9 cellular contexts compared by ENCODE assay signal in genomic region chr2:130370490-130370889, GRCh38. TPM values are rescaled to one million over a fixed set of nuclear protein-coding genes. Genes with fewer than 3 reads are reported as not detected.
DNase-seq lines count a peak whose midpoint lies in the region; TF ChIP-seq lines count a peak whose summit lies in the region.
"Had no signal": no experiment of that assay in that cellular context is flagged by ENCODE, and none has a peak within 500 bp of the region (broad histone marks: within the 10 kb centered on the region; RNA-seq: fewer than 3 reads in every experiment).

No MANE protein-coding gene starts in this region.

- peaks cover 4% of the 10 kb centered on the region for H3K4me1 ChIP-seq in endodermal cell (ENCODE audit: control insufficient read depth, insufficient read depth, low read length)
- H3K4me1 ChIP-seq in thymus (ENCODE audit: control insufficient read depth, insufficient read depth, low read length), result peaks cover 14% of the 10 kb centered on the region
- H3K4me1 ChIP-seq in tibial nerve, result peaks cover 0 to 53% (median 7%) of the 10 kb centered on the region in 4 donors

- no peaks in the 10 kb centered on the region for H3K9me3 Mint-ChIP-seq in activated naive CD4-positive, alpha-beta T cell treated with anti-CD3 and anti-CD28 coated beads for 36 hours
- H3K9me3 Mint-ChIP-seq in activated CD4-positive, alpha-beta T cell treated with anti-CD3 and anti-CD28 coated beads, Interleukin-2, amount 10 ng/mL, durations not matched to agents 24 days and 14 days, result no peaks in the 10 kb centered on the region
- no peaks in the 10 kb centered on the region for H3K9me3 Mint-ChIP-seq in endodermal cell

- H3K36me3 ChIP-seq in endodermal cell (ENCODE audit: control insufficient read depth, insufficient read depth, low read length) (no peaks in the 10 kb centered on the region), thymus (ENCODE audit: control insufficient read depth, insufficient read depth) (no peaks in the 10 kb centered on the region), tibial nerve (peaks cover 0 to 18% (median 0%) of the 10 kb centered on the region in 3 donors)

- H3K27me3 Mint-ChIP-seq in activated naive CD4-positive, alpha-beta T cell treated with anti-CD3 and anti-CD28 coated beads for 36 hours (ENCODE audit: low read depth), result no peaks in the 10 kb centered on the region
- H3K27me3 Mint-ChIP-seq in activated CD4-positive, alpha-beta T cell treated with anti-CD3 and anti-CD28 coated beads, Interleukin-2, amount 10 ng/mL, durations not matched to agents 24 days and 14 days, result peaks cover 5% of the 10 kb centered on the region
- peaks cover 3% of the 10 kb centered on the region for H3K27me3 Mint-ChIP-seq in endodermal cell (ENCODE audit: insufficient read depth)

- H3K4me3 ChIP-seq in endodermal cell (ENCODE audit: low read length), result no peak overlapping the region
- no peak overlapping the region for H3K4me3 ChIP-seq in thymus (ENCODE audit: low read length)
- no peak overlapping the region for H3K4me3 ChIP-seq in tibial nerve

- H3K4me3 Mint-ChIP-seq in activated naive CD4-positive, alpha-beta T cell treated with anti-CD3 and anti-CD28 coated beads for 36 hours, result peak overlapping the region; percentile 86
- H3K4me3 Mint-ChIP-seq in activated CD4-positive, alpha-beta T cell treated with anti-CD3 and anti-CD28 coated beads, Interleukin-2, amount 10 ng/mL, durations not matched to agents 24 days and 14 days, result peak overlapping the region; percentile 97
- peak overlapping the region; percentile 81 for H3K4me3 Mint-ChIP-seq in endodermal cell

- H3K4me1 Mint-ChIP-seq in activated naive CD4-positive, alpha-beta T cell treated with anti-CD3 and anti-CD28 coated beads for 36 hours (ENCODE audit: low read depth), result peaks cover 29% of the 10 kb centered on the region
- peaks cover 39% of the 10 kb centered on the region for H3K4me1 Mint-ChIP-seq in activated CD4-positive, alpha-beta T cell treated with anti-CD3 and anti-CD28 coated beads, Interleukin-2, amount 10 ng/mL, durations not matched to agents 24 days and 14 days
- H3K4me1 Mint-ChIP-seq in endodermal cell, result peaks cover 12% of the 10 kb centered on the region

- H3K9ac ChIP-seq in endodermal cell (ENCODE audit: extremely low read depth, low read length, poor library complexity, severe bottlenecking), result no peak overlapping the region

- peaks cover 30% of the 10 kb centered on the region for H3K36me3 Mint-ChIP-seq in activated naive CD4-positive, alpha-beta T cell treated with anti-CD3 and anti-CD28 coated beads for 36 hours (ENCODE audit: low read depth)
- H3K36me3 Mint-ChIP-seq in activated CD4-positive, alpha-beta T cell treated with anti-CD3 and anti-CD28 coated beads, Interleukin-2, amount 10 ng/mL, durations not matched to agents 24 days and 14 days (ENCODE audit: low read depth), result peaks cover 36% of the 10 kb centered on the region
- peaks cover 19% of the 10 kb centered on the region for H3K36me3 Mint-ChIP-seq in endodermal cell (ENCODE audit: low read depth)

- TF ChIP-seq CTCF in endodermal cell (conservative IDR thresholded peaks at IDR 0.05) (no peak), tibial nerve (IDR thresholded peaks at IDR 0.05) (no peak)

- peak; percentile 62 for DNase-seq in activated naive CD4-positive, alpha-beta T cell treated with anti-CD3 and anti-CD28 coated beads for 36 hours
- no peak for DNase-seq in activated naive CD4-positive, alpha-beta T cell (lab: John Stamatoyannopoulos, UW)
- peak; percentile 85 for DNase-seq in activated CD4-positive, alpha-beta T cell treated with anti-CD3 and anti-CD28 coated beads, Interleukin-2, amount 10 ng/mL, durations not matched to agents 24 days and 14 days
- DNase-seq in endodermal cell, result no peak
- no peak for DNase-seq in RKO (ENCODE audit: low spot score)
- DNase-seq in NCI-H2171 treated with DMSO at 0.1 percent for 48 hours (lab: John Stamatoyannopoulos, UW), result no peak
- no peak for DNase-seq in tibial nerve (ENCODE audit: low spot score in 2 of 2)
- DNase-seq: NCI-H524 treated with DMSO at 0.1 percent for 48 hours had no signal

- TF ChIP-seq POLR2A in tibial nerve (IDR thresholded peaks at IDR 0.05), result no peak

- H3K27ac Mint-ChIP-seq in activated naive CD4-positive, alpha-beta T cell treated with anti-CD3 and anti-CD28 coated beads for 36 hours, result peak overlapping the region; percentile 93
- peak overlapping the region; percentile 97 for H3K27ac Mint-ChIP-seq in activated CD4-positive, alpha-beta T cell treated with anti-CD3 and anti-CD28 coated beads, Interleukin-2, amount 10 ng/mL, durations not matched to agents 24 days and 14 days
- no peak overlapping the region for H3K27ac Mint-ChIP-seq in endodermal cell

- CTCF ChIA-PET in activated naive CD4-positive, alpha-beta T cell treated with anti-CD3 and anti-CD28 coated beads for 36 hours (lab: Charles Lee), result interaction anchor here (1.0 to 2.4 kb wide), 2 partner anchors 28 to 427 kb away, joined by 3 to 7 read pairs; partner anchors contain the start of gene IMP4

- H3K27ac ChIP-seq in endodermal cell (ENCODE audit: low read depth, low read length), result no peak overlapping the region
- H3K27ac ChIP-seq in thymus (ENCODE audit: low read depth), result peak overlapping the region; percentile 20
- H3K27ac ChIP-seq in tibial nerve, result peak overlapping the region in 2 of 4 donors; percentile 90

- H3K27me3 ChIP-seq in endodermal cell (ENCODE audit: control insufficient read depth, insufficient read depth, low read length, poor library complexity, severe bottlenecking) (no peaks in the 10 kb centered on the region), thymus (ENCODE audit: control insufficient read depth, insufficient read depth) (peaks cover 2% of the 10 kb centered on the region), tibial nerve (no peaks in the 10 kb centered on the region)

- no peak for TF ChIP-seq EP300 in tibial nerve (IDR thresholded peaks at IDR 0.05)

- intact Hi-C loops in activated naive CD4-positive, alpha-beta T cell treated with anti-CD3 and anti-CD28 coated beads for 36 hours (cut with micrococcal nuclease), result loop anchor here (10.0 kb wide), 3 partner anchors 354 to 1124 kb away; partner anchors contain the start of genes GPR148, MZT2A and PLEKHB2
- intact Hi-C loops in activated CD4-positive, alpha-beta T cell treated with anti-CD3 and anti-CD28 coated beads, Interleukin-2, amount 10 ng/mL, durations not matched to agents 24 days and 14 days (cut with micrococcal nuclease), result loop anchor here (5.0 kb wide), 1 partner anchor 737 kb away; the partner anchor contains the start of gene PLEKHB2

- H3K9me3 ChIP-seq in endodermal cell (ENCODE audit: control insufficient read depth, low read length), result no peaks in the 10 kb centered on the region
- H3K9me3 ChIP-seq in thymus (ENCODE audit: control insufficient read depth), result no peaks in the 10 kb centered on the region
- no peaks in the 10 kb centered on the region for H3K9me3 ChIP-seq in tibial nerve

- 96 to 99% methylated on average over 9 of the region's 9 CpGs for WGBS in endodermal cell (ENCODE audit: insufficient coverage in 1 of 2, insufficient read length in 1 of 2), 2 experiments
- 8% methylated on average over 9 of the region's 9 CpGs for WGBS in thymus
- 88 to 94% methylated on average over 9 of the region's 9 CpGs for WGBS in tibial nerve, 2 donors

RNA-seq across cellular contexts. Expression of gene PTPN18, which starts 14.6 kb away (rescaled TPM):
- total RNA-seq in activated naive CD4-positive, alpha-beta T cell treated with anti-CD3 and anti-CD28 coated beads for 36 hours, result 10 to 100 TPM; 24.7 to 25.3 TPM
- total RNA-seq in activated CD4-positive, alpha-beta T cell treated with anti-CD3 and anti-CD28 coated beads, Interleukin-2, amount 10 ng/mL, durations not matched to agents 24 days and 14 days, result 61.7 and 61.9 TPM in 2 replicates
- 10 to 100 TPM; 16.4 to 19.6 TPM for total RNA-seq in endodermal cell
- 15.1 TPM for polyA plus RNA-seq in endodermal cell (2013, experiment 1 of 2)
- polyA plus RNA-seq in endodermal cell (2013, experiment 2 of 2), result 13.8 TPM
- 29.3 TPM for polyA plus RNA-seq in thymus
- total RNA-seq in tibial nerve, result 10 to 100 TPM; 39.8 to 72.6 (median 54.8) TPM

RNA-seq across cellular contexts. Expression of gene IMP4, which starts 27.8 kb away (rescaled TPM):
- total RNA-seq in activated naive CD4-positive, alpha-beta T cell treated with anti-CD3 and anti-CD28 coated beads for 36 hours, result 100 to 1,000 TPM; 120 to 128 TPM
- total RNA-seq in activated CD4-positive, alpha-beta T cell treated with anti-CD3 and anti-CD28 coated beads, Interleukin-2, amount 10 ng/mL, durations not matched to agents 24 days and 14 days, result 177 and 178 TPM in 2 replicates
- total RNA-seq in endodermal cell (10 to 100 TPM; 47.1 to 55.1 TPM), tibial nerve (100 to 1,000 TPM in 1 of 4 donors, 10 to 100 TPM in 3; 72.6 to 207 (median 93.3) TPM)
- 38.5 TPM for polyA plus RNA-seq in endodermal cell (2013, experiment 1 of 2)
- polyA plus RNA-seq in endodermal cell (2013, experiment 2 of 2), result 36.8 TPM
- polyA plus RNA-seq in thymus, result 47.4 TPM

Comparison
In these comparisons a context has a peak if more than half of its experiments do, and no peak if none do; other contexts are left out.
1. DNase-seq: peak in activated naive CD4-positive, alpha-beta T cell treated with anti-CD3 and anti-CD28 coated beads for 36 hours (single experiment) and activated CD4-positive, alpha-beta T cell treated with anti-CD3 and anti-CD28 coated beads, Interleukin-2, amount 10 ng/mL, durations not matched to agents 24 days and 14 days (single experiment); none in activated naive CD4-positive, alpha-beta T cell (0 of 4), endodermal cell (single experiment), RKO (single experiment), NCI-H2171 treated with DMSO at 0.1 percent for 48 hours (single experiment) and tibial nerve (0 of 2).
2. Peak in every context shown above with its lines, with median percentiles within 50 percentile points of each other: H3K4me3 Mint-ChIP-seq.